In the genomic region with DNA sequence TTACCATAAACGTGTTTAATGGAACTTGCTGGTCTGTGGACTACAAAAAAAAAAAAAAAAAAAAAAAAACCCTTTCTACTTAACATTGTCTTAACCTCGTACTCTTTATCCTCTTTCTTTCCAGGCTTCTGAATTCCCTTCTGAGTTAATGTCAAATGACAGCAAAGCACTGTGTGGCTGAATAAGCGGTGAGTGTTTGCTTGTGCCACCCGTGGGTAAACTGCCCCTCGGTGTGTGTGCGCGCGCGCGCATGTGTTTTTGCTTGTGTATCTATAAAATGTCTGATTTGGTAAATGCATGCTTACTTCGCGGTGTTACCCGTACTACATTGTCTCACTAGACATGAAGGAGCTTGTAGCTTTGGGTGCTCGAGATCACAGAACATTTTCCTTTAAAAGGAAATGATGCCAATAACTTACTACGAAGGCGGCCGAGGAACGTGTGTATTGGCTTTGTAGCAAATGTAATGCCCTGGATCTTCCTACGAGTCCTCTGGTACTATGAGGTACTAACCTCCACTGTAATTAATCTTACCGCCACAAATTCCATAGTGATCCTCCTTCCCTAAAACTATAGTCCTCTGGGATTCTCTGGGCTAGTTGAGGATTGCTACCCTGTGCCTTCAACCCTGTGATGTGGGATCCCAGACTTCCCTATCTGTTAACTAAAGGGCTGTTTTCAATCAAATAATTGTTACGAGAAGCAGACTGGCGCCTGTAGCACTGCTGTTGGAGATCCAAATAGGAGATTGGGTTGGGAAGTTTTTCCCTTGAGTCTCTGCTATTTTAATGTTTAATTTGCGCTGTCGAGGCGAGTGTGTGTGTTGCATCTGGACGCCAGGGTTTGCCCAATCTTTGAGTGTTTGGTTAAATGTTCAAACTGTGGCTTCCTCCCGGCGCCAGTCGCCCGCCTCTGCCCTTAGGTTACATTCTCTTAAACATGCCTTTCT, we compare ENCODE assay signal across 1 cellular context.
TF ChIP-seq lines count a peak whose summit lies in the region.

No MANE protein-coding gene starts in this region.

TF ChIP-seq in HepG2, 621 proteins besides CTCF, POLR2A, EP300 and RAD21 (continued from another document):
- TF ChIP-seq, protein P1, sequence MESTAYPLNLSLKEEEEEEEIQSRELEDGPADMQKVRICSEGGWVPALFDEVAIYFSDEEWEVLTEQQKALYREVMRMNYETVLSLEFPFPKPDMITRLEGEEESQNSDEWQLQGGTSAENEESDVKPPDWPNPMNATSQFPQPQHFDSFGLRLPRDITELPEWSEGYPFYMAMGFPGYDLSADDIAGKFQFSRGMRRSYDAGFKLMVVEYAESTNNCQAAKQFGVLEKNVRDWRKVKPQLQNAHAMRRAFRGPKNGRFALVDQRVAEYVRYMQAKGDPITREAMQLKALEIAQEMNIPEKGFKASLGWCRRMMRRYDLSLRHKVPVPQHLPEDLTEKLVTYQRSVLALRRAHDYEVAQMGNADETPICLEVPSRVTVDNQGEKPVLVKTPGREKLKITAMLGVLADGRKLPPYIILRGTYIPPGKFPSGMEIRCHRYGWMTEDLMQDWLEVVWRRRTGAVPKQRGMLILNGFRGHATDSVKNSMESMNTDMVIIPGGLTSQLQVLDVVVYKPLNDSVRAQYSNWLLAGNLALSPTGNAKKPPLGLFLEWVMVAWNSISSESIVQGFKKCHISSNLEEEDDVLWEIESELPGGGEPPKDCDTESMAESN (CRISPR knock-in tag; conservative IDR thresholded peaks at IDR 0.05) = 0 out of 2 replicates have a peak, but pooled peaks have one; percentile 28
- TF ChIP-seq TEAD3 (CRISPR knock-in tag; optimal IDR thresholded peaks at IDR 0.05; ENCODE audit: borderline replicate concordance) (peak; percentile 24), ZNF12 (CRISPR knock-in tag; IDR thresholded peaks at IDR 0.05) (0 out of 2 replicates have a peak, but pooled peaks have one; percentile 22)
TF ChIP-seq in HepG2: peak in this region for 49.
